ENCODE assay signal across 1 cellular context in genomic region chr11:120211522-120212258, GRCh38.
TF ChIP-seq lines count a peak whose summit lies in the region.

No MANE protein-coding gene starts in this region.

TF ChIP-seq in IMR-90, 13 proteins besides CTCF, POLR2A, EP300 and RAD21 (continued from another document):
- TF ChIP-seq USF2 (IDR thresholded peaks at IDR 0.05; ENCODE audit: low read depth, low read length) (no peak), MXI1 (IDR thresholded peaks at IDR 0.05; ENCODE audit: borderline replicate concordance, low read depth, low read length) (no peak), SMC3 (IDR thresholded peaks at IDR 0.05; ENCODE audit: low read depth, low read length) (no peak), FOS (IDR thresholded peaks at IDR 0.05; ENCODE audit: low read depth, low read length) (no peak), CHD1 (IDR thresholded peaks at IDR 0.05; ENCODE audit: low read depth, low read length) (no peak), RFX5 (IDR thresholded peaks at IDR 0.05; ENCODE audit: low read depth, low read length) (no peak), RCOR1 (IDR thresholded peaks at IDR 0.05; ENCODE audit: insufficient replicate concordance, low read length) (no peak), MAZ (IDR thresholded peaks at IDR 0.05; ENCODE audit: borderline replicate concordance, low read depth, low read length) (no peak)
